ENCODE assay signal across 11 cellular contexts in the genomic region with DNA sequence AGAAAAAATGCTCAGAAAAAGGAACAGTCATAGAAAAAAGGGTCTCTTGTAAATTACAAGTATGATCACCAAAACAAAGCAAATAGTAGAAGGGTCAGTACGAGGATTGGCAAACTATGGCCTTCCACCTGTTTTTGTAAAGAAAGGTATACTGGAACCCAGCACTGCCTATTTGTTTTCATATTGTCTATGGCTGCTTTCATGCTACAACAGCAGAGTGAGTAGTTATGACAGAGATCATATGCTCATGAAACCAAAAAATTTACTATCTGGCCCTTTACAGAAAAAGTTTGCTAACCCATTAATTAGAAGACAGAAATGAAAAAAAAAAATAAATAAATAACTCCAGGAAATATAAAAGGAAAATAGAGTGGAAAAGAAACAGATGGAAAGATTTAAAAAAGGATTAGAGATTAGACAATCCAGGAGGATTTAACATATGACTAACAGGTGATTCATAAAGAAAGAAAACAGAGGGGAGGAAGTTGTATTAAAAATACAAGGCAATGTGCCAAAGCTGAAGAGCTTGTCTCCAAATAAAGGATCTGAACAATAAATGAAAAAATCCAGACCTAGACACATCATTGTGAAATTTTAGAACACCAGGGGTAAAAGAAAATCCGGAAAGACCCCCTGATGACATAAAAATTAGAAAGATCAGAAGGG.
DNase-seq lines count a peak whose midpoint lies in the region; ATAC-seq and TF ChIP-seq lines count a peak whose summit lies in the region.
"Had no signal": no experiment of that assay in that cellular context is flagged by ENCODE, and none has a peak within 500 bp of the region (broad histone marks: within the 10 kb centered on the region; RNA-seq: fewer than 3 reads in every experiment).

No MANE protein-coding gene starts in this region.

- in situ Hi-C loops in GM23248 (cut with MboI): no loop called here

- WGBS in GM23248 (ENCODE audit: low coverage in 1 of 2, low lambda C conversion rate in 2 of 2, missing lambda C conversion rate in 2 of 2), 2 experiments: 46 to 47% methylated on average over 2 of the region's 2 CpGs
- WGBS in tibial nerve, 2 donors: 54 to 65% methylated on average over 2 of the region's 2 CpGs

- H3K4me3 ChIP-seq in A673 (ENCODE audit: low read depth, low read length, poor library complexity, severe bottlenecking) (no peak overlapping the region), GM23248 (no peak overlapping the region), PC-9 (no peak overlapping the region), tibial nerve (no peak overlapping the region)
- H3K4me3 ChIP-seq: upper lobe of left lung had no signal

- H3K4me1 ChIP-seq in A673 (ENCODE audit: insufficient read depth, low read length, poor library complexity, severe bottlenecking): peaks cover 38% of the 10 kb centered on the region
- H3K4me1 ChIP-seq in GM23248 (ENCODE audit: insufficient read depth): peaks cover 24% of the 10 kb centered on the region
- peaks cover 18% of the 10 kb centered on the region for H3K4me1 ChIP-seq in PC-9 (replicated peaks; ENCODE audit: insufficient read depth)
- H3K4me1 ChIP-seq in tibial nerve: no peaks in the 10 kb centered on the region
- H3K4me1 ChIP-seq: upper lobe of left lung had no signal

- TF ChIP-seq CTCF in A673 (conservative IDR thresholded peaks at IDR 0.05; ENCODE audit: low read depth, low read length): no peak
- no peak for TF ChIP-seq CTCF in PC-9 (conservative IDR thresholded peaks at IDR 0.05)
- no peak for TF ChIP-seq CTCF in tibial nerve (IDR thresholded peaks at IDR 0.05)

- H3K9me3 ChIP-seq in A673 (ENCODE audit: low read depth, low read length, poor library complexity, severe bottlenecking) (no peaks in the 10 kb centered on the region), GM23248 (ENCODE audit: low read depth) (no peaks in the 10 kb centered on the region), PC-9 (ENCODE audit: insufficient read depth, low read depth) (peaks cover 4% of the 10 kb centered on the region; the same call in 1 of the 2 replicates), tibial nerve (no peaks in the 10 kb centered on the region)
- H3K9me3 ChIP-seq: upper lobe of left lung had no signal

- TF ChIP-seq POLR2A in tibial nerve (IDR thresholded peaks at IDR 0.05): no peak

- H3K79me2 ChIP-seq in GM23248 (ENCODE audit: insufficient read depth): no peaks in the 10 kb centered on the region
- H3K79me2 ChIP-seq in PC-9 (ENCODE audit: low read depth): no peaks in the 10 kb centered on the region

- H3K27ac ChIP-seq in A673 (ENCODE audit: low read depth, low read length, poor library complexity, severe bottlenecking): peak overlapping the region; percentile 79
- H3K27ac ChIP-seq in GM23248: no peak overlapping the region
- 0 out of 2 replicates have a peak overlapping the region, but pooled peaks have one; percentile 10 for H3K27ac ChIP-seq in PC-9
- no peak overlapping the region for H3K27ac ChIP-seq in tibial nerve
- H3K27ac ChIP-seq: upper lobe of left lung had no signal

- H4K20me1 ChIP-seq in GM23248 (ENCODE audit: insufficient read depth) (no peaks in the 10 kb centered on the region), PC-9 (ENCODE audit: insufficient read depth) (no peaks in the 10 kb centered on the region)

- DNase-seq in A673 (ENCODE audit: low spot score) (peak; percentile 98), GM23248 (peak; percentile 85), PC-9 (peak in 1 of 2 experiments; percentile 57), fibroblast of peridontal ligament (ENCODE audit: extremely low read depth) (peak; percentile 48), iPS-NIHi11 (ENCODE audit: low spot score) (no peak), tibial nerve (ENCODE audit: low spot score in 2 of 2) (no peak), inferior parietal cortex (ENCODE audit: extremely low spot score) (no peak)
- DNase-seq: activated CD8-positive, alpha-beta memory T cell treated with anti-CD3 and anti-CD28 coated beads for 24 hours; NCI-H2227 treated with DMSO at 0.1 percent for 48 hours; upper lobe of left lung had no signal

- BruUV-seq in A673 (replicated peaks; lab: Mats Ljungman, UMichigan) (no TSS peak), PC-9 (replicated peaks; lab: Mats Ljungman, UMichigan) (no TSS peak)

- no peak for ATAC-seq in activated CD4-positive, CD25-positive, alpha-beta regulatory T cell treated with anti-CD3 and anti-CD28 coated beads, Interleukin-2, amount 50 U/mL, for 24 hours

- POLR2A ChIA-PET in A673 (lab: Charles Lee; ENCODE audit: low non-redundant PET) (interaction anchor here (0.6 kb wide), 1 partner anchor 120 kb away, joined by 4 read pairs; no protein-coding TSS in a partner anchor), PC-9 (lab: Charles Lee; ENCODE audit: unreplicated experiment) (no interaction called here)

- TF ChIP-seq EP300 in tibial nerve (IDR thresholded peaks at IDR 0.05): no peak

- no peak overlapping the region for H2AFZ ChIP-seq in GM23248
- no peak overlapping the region for H2AFZ ChIP-seq in PC-9

- CTCF ChIA-PET in A673 (lab: Charles Lee) (no interaction called here), PC-9 (lab: Charles Lee) (no interaction called here)

- H3K36me3 ChIP-seq in A673 (ENCODE audit: insufficient read depth, low read length, poor library complexity, severe bottlenecking): no peaks in the 10 kb centered on the region
- H3K36me3 ChIP-seq in GM23248 (ENCODE audit: low read depth): no peaks in the 10 kb centered on the region
- H3K36me3 ChIP-seq in PC-9 (ENCODE audit: low read depth): no peaks in the 10 kb centered on the region
- no peaks in the 10 kb centered on the region for H3K36me3 ChIP-seq in tibial nerve
- H3K36me3 ChIP-seq: upper lobe of left lung had no signal

- intact Hi-C loops in A673 (cut with micrococcal nuclease; ENCODE audit: unreplicated experiment) (loop anchor here (5.0 to 10.0 kb wide), 2 partner anchors 127 to 259 kb away; no protein-coding TSS in a partner anchor), PC-9 (cut with micrococcal nuclease; ENCODE audit: unreplicated experiment) (no loop called here)

- H3K27me3 ChIP-seq in A673 (replicated peaks; ENCODE audit: insufficient read depth, low read depth, low read length, poor library complexity): no peaks in the 10 kb centered on the region
- H3K27me3 ChIP-seq in GM23248 (replicated peaks; ENCODE audit: insufficient read depth): no peaks in the 10 kb centered on the region
- no peaks in the 10 kb centered on the region for H3K27me3 ChIP-seq in PC-9 (ENCODE audit: insufficient read depth, low read depth)
- no peaks in the 10 kb centered on the region for H3K27me3 ChIP-seq in tibial nerve
- H3K27me3 ChIP-seq: upper lobe of left lung had no signal

- H3K9me2 ChIP-seq in GM23248 (ENCODE audit: insufficient read depth) (no peaks in the 10 kb centered on the region), PC-9 (ENCODE audit: insufficient read depth) (no peaks in the 10 kb centered on the region)

- H3K4me2 ChIP-seq in GM23248 (ENCODE audit: unreplicated experiment) (no peak overlapping the region), PC-9 (no peak overlapping the region)

- H3F3A ChIP-seq in GM23248 (ENCODE audit: insufficient read depth): peaks cover 18% of the 10 kb centered on the region
- peaks cover 5% of the 10 kb centered on the region; the same call in 1 of the 2 replicates for H3F3A ChIP-seq in PC-9 (ENCODE audit: insufficient read depth, low read depth)

- H3K9ac ChIP-seq in GM23248: no peak overlapping the region

Comparison
In these comparisons a context has a peak if more than half of its experiments do, and no peak if none do; other contexts are left out.
1. DNase-seq: peak in A673 (single experiment), GM23248 (single experiment) and fibroblast of peridontal ligament (single experiment); none in iPS-NIHi11 (single experiment), tibial nerve (0 of 2) and inferior parietal cortex (single experiment).
2. H3K27ac ChIP-seq: peak in A673 (single experiment) and PC-9 (single experiment); none in GM23248 (single experiment) and tibial nerve (0 of 4).